21 cellular contexts compared by ENCODE assay signal in genomic region chr17:79633154-79633553, GRCh38. TPM values are rescaled to one million over a fixed set of nuclear protein-coding genes. Genes with fewer than 3 reads are reported as not detected.
DNase-seq lines count a peak whose midpoint lies in the region; ATAC-seq and TF ChIP-seq lines count a peak whose summit lies in the region.
"Had no signal": no experiment of that assay in that cellular context is flagged by ENCODE, and none has a peak within 500 bp of the region (broad histone marks: within the 10 kb centered on the region; RNA-seq: fewer than 3 reads in every experiment).

No MANE protein-coding gene starts in this region.

- H3K4me1 ChIP-seq in transverse colon = no peaks in the 10 kb centered on the region
- H3K4me1 ChIP-seq: tibial nerve had no signal

- no peak overlapping the region for H3K27ac ChIP-seq in transverse colon
- H3K27ac ChIP-seq: tibial nerve had no signal

- no peak overlapping the region for H3K4me3 Mint-ChIP-seq in activated T-cell treated with anti-CD3 and anti-CD28 coated beads, Interleukin-2, amount 50 U/mL, for 4 hours
- H3K4me3 Mint-ChIP-seq in activated B cell treated with CpG ODN at 0.5 μM for 24 hours = no peak overlapping the region
- H3K4me3 Mint-ChIP-seq: CD4-positive, CD25-positive, alpha-beta regulatory T cell; central memory CD8-positive, alpha-beta T cell; memory B cell; naive thymus-derived CD8-positive, alpha-beta T cell; stimulated activated effector memory CD8-positive, alpha-beta T cell treated with anti-CD3 and anti-CD28 coated beads, Interleukin-12 subunit alpha, Interleukin-12 subunit beta, amount 100 ng/mL, for 72 hours had no signal

- DNase-seq in activated T-cell treated with anti-CD3 and anti-CD28 coated beads, Interleukin-2, amount 50 U/mL, for 4 hours = peak; percentile 2
- DNase-seq in activated T-cell treated with anti-CD3 and anti-CD28 coated beads for 4 hours = no peak
- peak; percentile 4 for DNase-seq in activated B cell treated with CpG ODN at 0.5 μM for 24 hours
- peak; percentile 59 for DNase-seq in mesenteric fat pad (ENCODE audit: low spot score)
- DNase-seq in transverse colon = peak; percentile 6
- DNase-seq in A172 (ENCODE audit: low spot score) = no peak
- no peak for DNase-seq in HPDE6-E6E7 (ENCODE audit: extremely low spot score)
- no peak for DNase-seq in stimulated activated CD4-positive, alpha-beta T cell treated with anti-CD3 and anti-CD28 coated beads, Interleukin-15, amount 100 ng/mL, for 24 hours
- DNase-seq: activated CD4-positive, alpha-beta T cell treated with anti-CD3 and anti-CD28 coated beads, Interleukin-2, amount 50 U/mL, for 48 hours; amygdala; CD4-positive, CD25-positive, alpha-beta regulatory T cell; effector CD8-positive, alpha-beta T cell; NCI-H226; stimulated activated CD4-positive, alpha-beta T cell treated with anti-CD3 and anti-CD28 coated beads, Interleukin-12 subunit alpha, Interleukin-12 subunit beta, amount 100 ng/mL, for 4 hours had no signal

- H3K36me3 ChIP-seq in transverse colon = no peaks in the 10 kb centered on the region
- H3K36me3 ChIP-seq: tibial nerve had no signal

- peaks cover 2% of the 10 kb centered on the region for H3K36me3 Mint-ChIP-seq in activated T-cell treated with anti-CD3 and anti-CD28 coated beads, Interleukin-2, amount 50 U/mL, for 4 hours (ENCODE audit: insufficient read depth)
- H3K36me3 Mint-ChIP-seq in activated B cell treated with CpG ODN at 0.5 μM for 24 hours (ENCODE audit: low read depth) = no peaks in the 10 kb centered on the region
- H3K36me3 Mint-ChIP-seq: CD4-positive, CD25-positive, alpha-beta regulatory T cell; memory B cell; stimulated activated effector memory CD8-positive, alpha-beta T cell treated with anti-CD3 and anti-CD28 coated beads, Interleukin-12 subunit alpha, Interleukin-12 subunit beta, amount 100 ng/mL, for 72 hours had no signal

- no peak for ATAC-seq in activated T-cell treated with anti-CD3 and anti-CD28 coated beads, Interleukin-2, amount 50 U/mL, for 4 hours
- no peak for ATAC-seq in activated B cell treated with CpG ODN at 0.5 μM for 24 hours (ENCODE audit: low read depth)
- ATAC-seq: naive thymus-derived CD8-positive, alpha-beta T cell; stimulated activated effector memory CD8-positive, alpha-beta T cell treated with anti-CD3 and anti-CD28 coated beads, Interleukin-12 subunit alpha, Interleukin-12 subunit beta, amount 100 ng/mL, for 72 hours had no signal

- in situ Hi-C loops in transverse colon (cut with MboI; ENCODE audit: low pct_ligation_motif_present in 1 of 4, low pct_unique_long_range_greater_than_20kb in 1 of 4, low sequenced_read_pairs in 3 of 4) = no loop called here

- no peak overlapping the region for H3K4me3 ChIP-seq in transverse colon
- H3K4me3 ChIP-seq: tibial nerve had no signal

- CTCF ChIA-PET in activated B cell treated with CpG ODN at 0.5 μM for 24 hours (lab: Charles Lee) = no interaction called here

- H3K9me3 ChIP-seq in transverse colon = no peaks in the 10 kb centered on the region
- H3K9me3 ChIP-seq: tibial nerve had no signal

- H3K27me3 ChIP-seq in transverse colon = peaks cover 12% of the 10 kb centered on the region

- intact Hi-C loops in activated B cell treated with CpG ODN at 0.5 μM for 24 hours (cut with micrococcal nuclease) = no loop called here
- intact Hi-C loops in transverse colon (cut with DNase I; ENCODE audit: low total_unique reads) = no loop called here

- H3K9me3 Mint-ChIP-seq in activated T-cell treated with anti-CD3 and anti-CD28 coated beads, Interleukin-2, amount 50 U/mL, for 4 hours = peaks cover 10% of the 10 kb centered on the region
- H3K9me3 Mint-ChIP-seq in activated B cell treated with CpG ODN at 0.5 μM for 24 hours = peaks cover 7% of the 10 kb centered on the region
- H3K9me3 Mint-ChIP-seq: central memory CD8-positive, alpha-beta T cell; stimulated activated effector memory CD8-positive, alpha-beta T cell treated with anti-CD3 and anti-CD28 coated beads, Interleukin-12 subunit alpha, Interleukin-12 subunit beta, amount 100 ng/mL, for 72 hours had no signal

- H3K27me3 Mint-ChIP-seq in activated T-cell treated with anti-CD3 and anti-CD28 coated beads, Interleukin-2, amount 50 U/mL, for 4 hours (ENCODE audit: low read depth) = peaks cover 52% of the 10 kb centered on the region
- peaks cover 47% of the 10 kb centered on the region for H3K27me3 Mint-ChIP-seq in activated B cell treated with CpG ODN at 0.5 μM for 24 hours

- POLR2A ChIA-PET in activated B cell treated with CpG ODN at 0.5 μM for 24 hours (lab: Charles Lee) = no interaction called here

- TF ChIP-seq CTCF in activated B cell treated with CpG ODN at 0.5 μM for 24 hours (IDR thresholded peaks at IDR 0.05) = no peak
- TF ChIP-seq CTCF in transverse colon (IDR thresholded peaks at IDR 0.05) = no peak

- TF ChIP-seq EP300 in transverse colon (IDR thresholded peaks at IDR 0.05; ENCODE audit: low read depth) = no peak

- no peak overlapping the region for H3K27ac Mint-ChIP-seq in activated B cell treated with CpG ODN at 0.5 μM for 24 hours
- H3K27ac Mint-ChIP-seq: CD4-positive, CD25-positive, alpha-beta regulatory T cell; memory B cell; naive thymus-derived CD8-positive, alpha-beta T cell; stimulated activated effector memory CD8-positive, alpha-beta T cell treated with anti-CD3 and anti-CD28 coated beads, Interleukin-12 subunit alpha, Interleukin-12 subunit beta, amount 100 ng/mL, for 72 hours had no signal

- H3K4me1 Mint-ChIP-seq in activated T-cell treated with anti-CD3 and anti-CD28 coated beads, Interleukin-2, amount 50 U/mL, for 4 hours (ENCODE audit: low read depth) = no peaks in the 10 kb centered on the region
- H3K4me1 Mint-ChIP-seq in activated B cell treated with CpG ODN at 0.5 μM for 24 hours = no peaks in the 10 kb centered on the region
- H3K4me1 Mint-ChIP-seq: CD4-positive, CD25-positive, alpha-beta regulatory T cell; central memory CD8-positive, alpha-beta T cell; memory B cell; stimulated activated effector memory CD8-positive, alpha-beta T cell treated with anti-CD3 and anti-CD28 coated beads, Interleukin-12 subunit alpha, Interleukin-12 subunit beta, amount 100 ng/mL, for 72 hours had no signal

- 87% methylated on average over 10 of the region's 11 CpGs; no CpG with 5 or more reads in 1 of the 2 donors for WGBS in transverse colon (ENCODE audit: low coverage in 1 of 2), 2 donors

- TF ChIP-seq POLR2A in transverse colon (IDR thresholded peaks at IDR 0.05) = no peak

RNA-seq across cellular contexts. Expression of gene RBFOX3, which starts 22.3 kb away (rescaled TPM):
- total RNA-seq in activated T-cell treated with anti-CD3 and anti-CD28 coated beads, Interleukin-2, amount 50 U/mL, for 4 hours = not detected
- total RNA-seq in activated B cell treated with CpG ODN at 0.5 μM for 24 hours = 0.09 TPM in 1 of 2 replicates, not detected in the other
- 0.45 TPM for total RNA-seq in mesenteric fat pad
- 10 to 100 TPM in 2 of 4 donors, 1 to 10 TPM in 2; 3.4 to 54.6 (median 7.3) TPM for total RNA-seq in transverse colon
- 0.19 TPM in 1 of 2 replicates, not detected in the other for total RNA-seq in A172 (2014; rRNA removed; shearing (Covaris generic))
- total RNA-seq: CD4-positive, CD25-positive, alpha-beta regulatory T cell; naive thymus-derived CD8-positive, alpha-beta T cell; pulmonary artery endothelial cell; RPMI7951; tibial nerve had no signal

Comparison
In these comparisons a context has a peak if more than half of its experiments do, and no peak if none do; other contexts are left out.
1. DNase-seq: peak in activated T-cell treated with anti-CD3 and anti-CD28 coated beads, Interleukin-2, amount 50 U/mL, for 4 hours (single experiment), activated B cell treated with CpG ODN at 0.5 μM for 24 hours (single experiment), mesenteric fat pad (single experiment) and transverse colon (single experiment); none in activated T-cell treated with anti-CD3 and anti-CD28 coated beads for 4 hours (single experiment), A172 (single experiment), HPDE6-E6E7 (single experiment) and stimulated activated CD4-positive, alpha-beta T cell treated with anti-CD3 and anti-CD28 coated beads, Interleukin-15, amount 100 ng/mL, for 24 hours (single experiment).